14 cellular contexts compared by ENCODE assay signal in the genomic region with DNA sequence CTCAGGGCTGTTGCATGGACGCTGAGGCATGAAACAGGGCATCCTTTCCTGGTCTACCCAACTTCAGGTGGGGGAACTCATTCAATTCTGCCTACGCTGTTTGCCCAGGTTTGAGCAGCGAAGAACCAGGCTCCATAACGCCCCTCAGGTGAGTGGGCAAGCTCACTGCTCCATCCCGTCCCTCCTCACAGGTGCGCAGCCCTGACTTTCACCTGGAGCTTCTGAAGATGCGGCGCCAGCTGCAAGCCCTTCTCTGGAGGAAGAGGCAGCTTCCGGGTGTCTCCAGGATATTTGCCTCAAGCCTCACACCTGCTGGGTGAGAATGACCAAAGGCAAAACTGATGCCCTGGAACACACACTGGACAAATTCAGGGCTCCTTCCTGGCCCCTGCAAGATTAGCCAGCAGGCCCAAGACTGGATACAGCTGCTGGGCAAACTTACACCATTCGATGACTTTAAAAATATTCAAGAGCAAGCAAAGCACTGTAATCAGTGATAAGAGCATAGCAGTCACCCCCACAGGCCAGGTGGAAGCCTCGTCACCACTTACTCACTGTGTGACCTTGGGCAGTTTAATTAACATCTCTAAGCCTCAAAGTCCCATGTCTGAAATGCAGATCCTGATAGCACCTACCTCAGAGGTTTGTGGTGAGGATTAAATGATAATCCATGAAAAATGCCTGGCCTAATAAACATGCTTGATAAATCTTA.
"Had no signal": no experiment of that assay in that cellular context is flagged by ENCODE, and none has a peak within 500 bp of the region (broad histone marks: within the 10 kb centered on the region; RNA-seq: fewer than 3 reads in every experiment).

No MANE protein-coding gene starts in this region.

- H3K4me3 Mint-ChIP-seq: activated CD4-positive, alpha-beta T cell treated with anti-CD3 and anti-CD28 coated beads, Interleukin-2, amount 10 ng/mL, durations not matched to agents 24 days and 14 days; activated naive CD4-positive, alpha-beta T cell treated with anti-CD3 and anti-CD28 coated beads, Interleukin-2, amount 50 U/mL, for 24 hours had no signal

- H3K36me3 Mint-ChIP-seq: activated naive CD4-positive, alpha-beta T cell treated with anti-CD3 and anti-CD28 coated beads, Interleukin-2, amount 50 U/mL, for 24 hours had no signal

- H3K4me3 ChIP-seq: adrenal gland, cardiac muscle cell, dorsolateral prefrontal cortex, esophagus squamous epithelium, thyroid gland had no signal

- ATAC-seq: left ventricle myocardium superior, sciatic nerve had no signal

- H3K4me1 Mint-ChIP-seq: activated CD4-positive, alpha-beta T cell treated with anti-CD3 and anti-CD28 coated beads, Interleukin-2, amount 10 ng/mL, durations not matched to agents 24 days and 14 days had no signal

- H3K27ac Mint-ChIP-seq: activated CD4-positive, alpha-beta T cell treated with anti-CD3 and anti-CD28 coated beads, Interleukin-2, amount 10 ng/mL, durations not matched to agents 24 days and 14 days; activated naive CD4-positive, alpha-beta T cell treated with anti-CD3 and anti-CD28 coated beads, Interleukin-2, amount 50 U/mL, for 24 hours had no signal

- H3K27ac ChIP-seq: adrenal gland, cardiac muscle cell, dorsolateral prefrontal cortex, esophagus squamous epithelium, thyroid gland had no signal

- H3K27me3 Mint-ChIP-seq: activated naive CD4-positive, alpha-beta T cell treated with anti-CD3 and anti-CD28 coated beads, Interleukin-2, amount 50 U/mL, for 24 hours had no signal

- H3K27me3 ChIP-seq: adrenal gland, cardiac muscle cell, esophagus squamous epithelium, thyroid gland had no signal

- H3K36me3 ChIP-seq: adrenal gland, cardiac muscle cell, esophagus squamous epithelium, thyroid gland had no signal

- H3K4me1 ChIP-seq: adrenal gland, esophagus squamous epithelium, thyroid gland had no signal

- H3K9me3 Mint-ChIP-seq: activated naive CD4-positive, alpha-beta T cell treated with anti-CD3 and anti-CD28 coated beads, Interleukin-2, amount 50 U/mL, for 24 hours had no signal

- DNase-seq: activated CD4-positive, alpha-beta T cell treated with anti-CD3 and anti-CD28 coated beads, Interleukin-2, amount 10 ng/mL, durations not matched to agents 24 days and 14 days; activated CD4-positive, CD25-positive, alpha-beta regulatory T cell; activated T-cell treated with anti-CD3 and anti-CD28 coated beads, Interleukin-2, amount 50 U/mL, for 1 hour; dorsolateral prefrontal cortex; esophagus squamous epithelium; hippocampal formation; left ventricle myocardium superior; mesenchymal stem cell; stimulated activated CD4-positive, alpha-beta T cell treated with anti-CD3 and anti-CD28 coated beads, Interleukin-1b, Interleukin-23, amount 100 ng/mL, for 48 hours; thyroid gland had no signal

- H3K9me3 ChIP-seq: adrenal gland, esophagus squamous epithelium, thyroid gland had no signal
